28 cellular contexts compared by ENCODE assay signal in genomic region chr3:46503194-46503924, GRCh38. TPM values are rescaled to one million over a fixed set of nuclear protein-coding genes. Genes with fewer than 3 reads are reported as not detected.
A peak's percentile ranks its signal among the peaks of the same experiment; 100 is the strongest.
DNase-seq lines count a peak whose midpoint lies in the region; ATAC-seq and TF ChIP-seq lines count a peak whose summit lies in the region.
"Had no signal": no experiment of that assay in that cellular context is flagged by ENCODE, and none has a peak within 500 bp of the region (broad histone marks: within the 10 kb centered on the region; RNA-seq: fewer than 3 reads in every experiment).

No MANE protein-coding gene starts in this region.

- peak; percentile 27 for DNase-seq in activated CD8-positive, alpha-beta memory T cell treated with anti-CD3 and anti-CD28 coated beads, Interleukin-2, amount 10 ng/mL, durations not matched to agents 7 days and 5 days
- DNase-seq in activated CD8-positive, alpha-beta memory T cell treated with anti-CD3 and anti-CD28 coated beads, Interleukin-2, amount 50 U/mL, for 4 hours = no peak
- DNase-seq in OCI-M1 (lab: John Stamatoyannopoulos, UW) (peak; percentile 45), left lobe of liver (ENCODE audit: low spot score) (peak; percentile 37), upper lobe of right lung (no peak)
- DNase-seq in activated CD4-positive, CD25-positive, alpha-beta regulatory T cell (lab: John Stamatoyannopoulos, UW) = no peak
- DNase-seq in activated CD4-positive, alpha-beta T cell treated with anti-CD3 and anti-CD28 coated beads, Interleukin-2, amount 50 U/mL, for 4 hours = no peak
- DNase-seq: activated CD4-positive, alpha-beta T cell treated with anti-CD3 and anti-CD28 coated beads, Interleukin-2, amount 10 ng/mL, durations not matched to agents 7 days and 5 days; activated effector memory CD4-positive, alpha-beta T cell treated with anti-CD3 and anti-CD28 coated beads, Interleukin-2, amount 50 U/mL, for 16 hours; activated naive CD8-positive, alpha-beta T cell treated with anti-CD3 and anti-CD28 coated beads, Interleukin-2, amount 50 U/mL, for 24 hours; BE2C; DMS53; head of caudate nucleus; KG1; NCI-H1694 treated with DMSO at 0.1 percent for 48 hours; NCI-H2171 treated with DMSO at 0.1 percent for 48 hours; NCI-H524; substantia nigra had no signal

- no peak for TF ChIP-seq CTCF in upper lobe of right lung (IDR thresholded peaks at IDR 0.05)

- no peaks in the 10 kb centered on the region for H3K9me3 ChIP-seq in upper lobe of right lung
- H3K9me3 ChIP-seq: BE2C had no signal

- H3K27me3 Mint-ChIP-seq in activated CD8-positive, alpha-beta memory T cell treated with anti-CD3 and anti-CD28 coated beads, Interleukin-2, amount 10 ng/mL, durations not matched to agents 7 days and 5 days = peaks cover 9% of the 10 kb centered on the region

- no peak overlapping the region for H3K27ac Mint-ChIP-seq in activated CD8-positive, alpha-beta memory T cell treated with anti-CD3 and anti-CD28 coated beads, Interleukin-2, amount 10 ng/mL, durations not matched to agents 7 days and 5 days
- H3K27ac Mint-ChIP-seq: activated CD4-positive, alpha-beta T cell treated with anti-CD3 and anti-CD28 coated beads, Interleukin-2, amount 10 ng/mL, durations not matched to agents 7 days and 5 days; activated naive CD8-positive, alpha-beta T cell treated with anti-CD3 and anti-CD28 coated beads, Interleukin-2, amount 50 U/mL, for 24 hours; progenitor cell of endocrine pancreas; T-helper 1 cell treated with Interleukin-12 subunit alpha and Interleukin-12 subunit beta and Interleukin-4 antibody, amounts not matched to agents 30 μg/mL and 1 μg/mL, for 36 hours had no signal

- H3K4me1 ChIP-seq in upper lobe of right lung = peaks cover 4% of the 10 kb centered on the region
- H3K4me1 ChIP-seq: BE2C had no signal

- no peak for ATAC-seq in activated CD8-positive, alpha-beta memory T cell treated with anti-CD3 and anti-CD28 coated beads, Interleukin-2, amount 10 ng/mL, durations not matched to agents 7 days and 5 days
- ATAC-seq in left lobe of liver = no peak
- peak; percentile 53 for ATAC-seq in upper lobe of right lung
- no peak for ATAC-seq in GM19397 (IDR thresholded peaks at IDR 0.05; ENCODE audit: unreplicated experiment)
- ATAC-seq: activated naive CD8-positive, alpha-beta T cell treated with anti-CD3 and anti-CD28 coated beads, Interleukin-2, amount 50 U/mL, for 24 hours had no signal

- CTCF ChIA-PET in activated CD8-positive, alpha-beta memory T cell treated with anti-CD3 and anti-CD28 coated beads, Interleukin-2, amount 10 ng/mL, durations not matched to agents 7 days and 5 days (lab: Charles Lee) = interaction anchor here (1.1 to 3.5 kb wide), 4 partner anchors 11 to 127 kb away, joined by 3 to 18 read pairs (median 6); no protein-coding TSS in a partner anchor

- peaks cover 13% of the 10 kb centered on the region for H3K4me1 Mint-ChIP-seq in activated CD8-positive, alpha-beta memory T cell treated with anti-CD3 and anti-CD28 coated beads, Interleukin-2, amount 10 ng/mL, durations not matched to agents 7 days and 5 days

- no peak overlapping the region for H3K4me3 ChIP-seq in upper lobe of right lung
- H3K4me3 ChIP-seq: lung had no signal

- no peaks in the 10 kb centered on the region for H3K27me3 ChIP-seq in upper lobe of right lung
- H3K27me3 ChIP-seq: BE2C had no signal

- no peaks in the 10 kb centered on the region for H3K9me3 Mint-ChIP-seq in activated CD8-positive, alpha-beta memory T cell treated with anti-CD3 and anti-CD28 coated beads, Interleukin-2, amount 10 ng/mL, durations not matched to agents 7 days and 5 days (ENCODE audit: low read depth)
- H3K9me3 Mint-ChIP-seq: activated CD4-positive, alpha-beta T cell treated with anti-CD3 and anti-CD28 coated beads, Interleukin-2, amount 10 ng/mL, durations not matched to agents 7 days and 5 days; T-helper 1 cell treated with Interleukin-12 subunit alpha and Interleukin-12 subunit beta and Interleukin-4 antibody, amounts not matched to agents 30 μg/mL and 1 μg/mL, for 36 hours had no signal

- intact Hi-C loops in upper lobe of right lung (cut with DNase I) = no loop called here

- no peak overlapping the region for H3K4me3 Mint-ChIP-seq in activated CD8-positive, alpha-beta memory T cell treated with anti-CD3 and anti-CD28 coated beads, Interleukin-2, amount 10 ng/mL, durations not matched to agents 7 days and 5 days
- H3K4me3 Mint-ChIP-seq: activated CD4-positive, alpha-beta T cell treated with anti-CD3 and anti-CD28 coated beads, Interleukin-2, amount 10 ng/mL, durations not matched to agents 7 days and 5 days; activated naive CD8-positive, alpha-beta T cell treated with anti-CD3 and anti-CD28 coated beads, Interleukin-2, amount 50 U/mL, for 24 hours; T-helper 1 cell treated with Interleukin-12 subunit alpha and Interleukin-12 subunit beta and Interleukin-4 antibody, amounts not matched to agents 30 μg/mL and 1 μg/mL, for 36 hours had no signal

- H3K27ac ChIP-seq in upper lobe of right lung = no peak overlapping the region
- H3K27ac ChIP-seq: VCaP had no signal

- no peaks in the 10 kb centered on the region for H3K36me3 Mint-ChIP-seq in activated CD8-positive, alpha-beta memory T cell treated with anti-CD3 and anti-CD28 coated beads, Interleukin-2, amount 10 ng/mL, durations not matched to agents 7 days and 5 days

- H3K36me3 ChIP-seq in upper lobe of right lung = no peaks in the 10 kb centered on the region
- H3K36me3 ChIP-seq: BE2C had no signal

RNA-seq across cellular contexts. Expression of gene RTP3, which starts 5.6 kb away (rescaled TPM):
- total RNA-seq in activated CD8-positive, alpha-beta memory T cell treated with anti-CD3 and anti-CD28 coated beads, Interleukin-2, amount 10 ng/mL, durations not matched to agents 7 days and 5 days = not detected
- total RNA-seq in left lobe of liver (28.6 TPM), upper lobe of right lung (not detected)
- total RNA-seq: A673; activated CD4-positive, alpha-beta T cell treated with anti-CD3 and anti-CD28 coated beads, Interleukin-2, amount 10 ng/mL, durations not matched to agents 7 days and 5 days; dermis microvascular lymphatic vessel endothelial cell; HT1080; kidney epithelial cell; lung; progenitor cell of endocrine pancreas; urinary bladder had no signal

RNA-seq across cellular contexts. Expression of gene LTF, which starts 38.7 kb away (rescaled TPM):
- not detected for total RNA-seq in activated CD8-positive, alpha-beta memory T cell treated with anti-CD3 and anti-CD28 coated beads, Interleukin-2, amount 10 ng/mL, durations not matched to agents 7 days and 5 days
- total RNA-seq in left lobe of liver (1.7 TPM), upper lobe of right lung (14.3 TPM)
- total RNA-seq: A673; activated CD4-positive, alpha-beta T cell treated with anti-CD3 and anti-CD28 coated beads, Interleukin-2, amount 10 ng/mL, durations not matched to agents 7 days and 5 days; kidney epithelial cell had no signal

Comparison
In these comparisons a context has a peak if more than half of its experiments do, and no peak if none do; other contexts are left out.
1. DNase-seq: peak in activated CD8-positive, alpha-beta memory T cell treated with anti-CD3 and anti-CD28 coated beads, Interleukin-2, amount 10 ng/mL, durations not matched to agents 7 days and 5 days (single experiment), OCI-M1 (single experiment) and left lobe of liver (single experiment); none in activated CD8-positive, alpha-beta memory T cell treated with anti-CD3 and anti-CD28 coated beads, Interleukin-2, amount 50 U/mL, for 4 hours (single experiment), upper lobe of right lung (single experiment), activated CD4-positive, CD25-positive, alpha-beta regulatory T cell (0 of 4) and activated CD4-positive, alpha-beta T cell treated with anti-CD3 and anti-CD28 coated beads, Interleukin-2, amount 50 U/mL, for 4 hours (0 of 2).
2. RNA of gene RTP3, which starts 5.6 kb away (total RNA-seq): 28.6 TPM in left lobe of liver (single experiment); not detected in activated CD8-positive, alpha-beta memory T cell treated with anti-CD3 and anti-CD28 coated beads, Interleukin-2, amount 10 ng/mL, durations not matched to agents 7 days and 5 days and not detected in upper lobe of right lung (single experiment); every median in the first group is over 10 times any median in the second.